In genomic region chr2:237993701-237994100, GRCh38 we compare ENCODE assay signal across 27 cellular contexts.
"Had no signal": no experiment of that assay in that cellular context is flagged by ENCODE, and none has a peak within 500 bp of the region (broad histone marks: within the 10 kb centered on the region; RNA-seq: fewer than 3 reads in every experiment).

No MANE protein-coding gene starts in this region.

- DNase-seq: cortex of kidney; dorsolateral prefrontal cortex; effector CD4-positive, alpha-beta T cell; endodermal cell; foreskin fibroblast; gastrocnemius medialis; head of caudate nucleus; kidney; nucleus accumbens; stimulated activated CD4-positive, alpha-beta T cell treated with anti-CD3 and anti-CD28 coated beads, Interleukin-2, amount 100 ng/mL, for 24 hours; stimulated activated CD4-positive, alpha-beta T cell treated with anti-CD3 and anti-CD28 coated beads, Interleukin-4, amount 100 ng/mL, for 24 hours; stimulated activated naive CD8-positive, alpha-beta T cell treated with anti-CD3 and anti-CD28 coated beads, Interleukin-15, Interleukin-2, amounts not matched to agents 100 U/mL and 50 U/mL, for 24 hours; substantia nigra; testis; upper lobe of left lung had no signal

- H3K27me3 ChIP-seq: dorsolateral prefrontal cortex, gastrocnemius medialis, right atrium auricular region, testis, tibial nerve, upper lobe of left lung had no signal

- H3K9me3 ChIP-seq: gastrocnemius medialis, prostate gland, right atrium auricular region, testis, tibial nerve, upper lobe of left lung had no signal

- H3K27ac ChIP-seq: dorsolateral prefrontal cortex, epithelial cell of prostate, gastrocnemius medialis, prostate gland, right atrium auricular region, testis, tibial nerve, upper lobe of left lung had no signal

- ATAC-seq: esophagus mucosa; gastrocnemius medialis; left lobe of liver; sciatic nerve; stimulated activated memory B cell treated with anti-CD40 and anti-IgM and Interleukin-4, amounts not matched to agents 10 μg/mL and 1 μg/mL and 100 μg/mL, for 72 hours; stimulated activated naive CD8-positive, alpha-beta T cell treated with anti-CD3 and anti-CD28 coated beads, Interleukin-15, Interleukin-2, amounts not matched to agents 100 U/mL and 50 U/mL, for 24 hours had no signal

- H3K4me3 Mint-ChIP-seq: endodermal cell; memory B cell; nephron; stimulated activated memory B cell treated with anti-CD40 and anti-IgM and Interleukin-4, amounts not matched to agents 10 μg/mL and 1 μg/mL and 100 μg/mL, for 72 hours had no signal

- H3K4me1 ChIP-seq: gastrocnemius medialis, prostate gland, testis, upper lobe of left lung had no signal

- H3K9me3 Mint-ChIP-seq: memory B cell; stimulated activated memory B cell treated with anti-CD40 and anti-IgM and Interleukin-4, amounts not matched to agents 10 μg/mL and 1 μg/mL and 100 μg/mL, for 72 hours had no signal

- H3K36me3 ChIP-seq: prostate gland had no signal

- H3K27me3 Mint-ChIP-seq: memory B cell; stimulated activated memory B cell treated with anti-CD40 and anti-IgM and Interleukin-4, amounts not matched to agents 10 μg/mL and 1 μg/mL and 100 μg/mL, for 72 hours had no signal

- H3K27ac Mint-ChIP-seq: endodermal cell; memory B cell; nephron; stimulated activated memory B cell treated with anti-CD40 and anti-IgM and Interleukin-4, amounts not matched to agents 10 μg/mL and 1 μg/mL and 100 μg/mL, for 72 hours had no signal

- H3K4me3 ChIP-seq: dorsolateral prefrontal cortex, gastrocnemius medialis, lung, prostate gland, right atrium auricular region, smooth muscle cell, testis, tibial nerve, upper lobe of left lung had no signal
